Comparison of ENCODE assay signal across 26 cellular contexts in the genomic region with DNA sequence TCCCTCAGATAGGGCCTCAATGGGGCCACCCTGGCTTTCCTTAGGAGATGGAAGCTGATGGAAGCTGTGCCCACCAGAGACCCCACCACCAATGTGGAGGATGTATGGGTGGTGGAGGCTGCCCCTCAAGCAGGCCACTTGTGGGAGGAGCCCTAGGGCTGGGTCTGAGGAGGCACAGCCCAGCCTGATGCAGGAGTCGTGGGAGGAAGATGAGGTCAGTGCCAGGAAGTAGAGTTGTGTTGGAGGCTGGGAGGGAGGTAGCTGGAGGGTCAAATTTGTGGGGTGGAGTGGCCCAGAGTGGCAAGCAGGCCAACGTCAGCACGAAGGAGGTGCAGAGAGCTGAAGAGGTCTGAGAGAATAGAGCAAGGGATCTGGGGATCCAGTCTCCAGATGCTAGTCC.
DNase-seq lines count a peak whose midpoint lies in the region; ATAC-seq and TF ChIP-seq lines count a peak whose summit lies in the region.
"Had no signal": no experiment of that assay in that cellular context is flagged by ENCODE, and none has a peak within 500 bp of the region (broad histone marks: within the 10 kb centered on the region; RNA-seq: fewer than 3 reads in every experiment).

No MANE protein-coding gene starts in this region.

- TF ChIP-seq CTCF in heart right ventricle (IDR thresholded peaks at IDR 0.05): no peak
- no peak for TF ChIP-seq CTCF in left ventricle myocardium inferior (IDR thresholded peaks at IDR 0.05; ENCODE audit: borderline replicate concordance)
- no peak for TF ChIP-seq CTCF in brain microvascular endothelial cell (IDR thresholded peaks at IDR 0.05; ENCODE audit: low read depth, low read length, missing control alignments)
- TF ChIP-seq CTCF in natural killer cell (IDR thresholded peaks at IDR 0.05): no peak

- no peaks in the 10 kb centered on the region for H3K9me2 ChIP-seq in Karpas-422 (replicated peaks; ENCODE audit: insufficient read depth, low read length)

- H3K9me3 Mint-ChIP-seq in stimulated activated naive B cell treated with anti-CD40 and anti-IgM and Interleukin-4, amounts not matched to agents 10 μg/mL and 1 μg/mL and 100 μg/mL, for 72 hours: no peaks in the 10 kb centered on the region
- H3K9me3 Mint-ChIP-seq in natural killer cell: no peaks in the 10 kb centered on the region
- H3K9me3 Mint-ChIP-seq: activated CD4-positive, alpha-beta T cell treated with anti-CD3 and anti-CD28 coated beads, Interleukin-2, amount 10 ng/mL, durations not matched to agents 7 days and 5 days; CD4-positive, CD25-positive, alpha-beta regulatory T cell; T-cell had no signal

- H3K36me3 Mint-ChIP-seq in stimulated activated naive B cell treated with anti-CD40 and anti-IgM and Interleukin-4, amounts not matched to agents 10 μg/mL and 1 μg/mL and 100 μg/mL, for 72 hours: no peaks in the 10 kb centered on the region
- H3K36me3 Mint-ChIP-seq in natural killer cell: no peaks in the 10 kb centered on the region
- H3K36me3 Mint-ChIP-seq: CD4-positive, CD25-positive, alpha-beta regulatory T cell; T-cell had no signal

- H3K36me3 ChIP-seq in heart right ventricle (no peaks in the 10 kb centered on the region), left ventricle myocardium inferior (no peaks in the 10 kb centered on the region), brain microvascular endothelial cell (replicated peaks) (no peaks in the 10 kb centered on the region), Karpas-422 (ENCODE audit: insufficient read depth, low read length) (no peaks in the 10 kb centered on the region)
- no peaks in the 10 kb centered on the region for H3K36me3 ChIP-seq in effector memory CD4-positive, alpha-beta T cell (ENCODE audit: control insufficient read depth, insufficient read depth, low read length)
- H3K36me3 ChIP-seq: breast epithelium, colonic mucosa, stomach, tibial artery had no signal

- H3K4me1 Mint-ChIP-seq in stimulated activated naive B cell treated with anti-CD40 and anti-IgM and Interleukin-4, amounts not matched to agents 10 μg/mL and 1 μg/mL and 100 μg/mL, for 72 hours: peaks cover 26 to 30% of the 10 kb centered on the region in 2 donors
- peaks cover 0 to 7% of the 10 kb centered on the region in 2 donors for H3K4me1 Mint-ChIP-seq in natural killer cell

- H3K79me2 ChIP-seq in Karpas-422 (ENCODE audit: low read length): no peaks in the 10 kb centered on the region

- H3K4me2 ChIP-seq in Karpas-422 (ENCODE audit: low read depth, low read length, poor library complexity, severe bottlenecking): no peak overlapping the region

- peak in 5 of 8 donors; percentile 15 to 55 (median 34) for ATAC-seq in heart right ventricle
- ATAC-seq in stimulated activated naive B cell treated with anti-CD40 and anti-IgM and Interleukin-4, amounts not matched to agents 10 μg/mL and 1 μg/mL and 100 μg/mL, for 72 hours (replicated peaks): peak in 1 of 2 donors; percentile 30
- no peak for ATAC-seq in natural killer cell
- ATAC-seq: HCT116, sciatic nerve, T-cell had no signal

- no peaks in the 10 kb centered on the region for H4K20me1 ChIP-seq in Karpas-422 (ENCODE audit: insufficient read depth, low read depth, low read length)

- H3K4me3 ChIP-seq in heart right ventricle (no peak overlapping the region), left ventricle myocardium inferior (no peak overlapping the region), brain microvascular endothelial cell (ENCODE audit: low read depth, low read length) (no peak overlapping the region), Karpas-422 (ENCODE audit: low read length) (no peak overlapping the region)
- H3K4me3 ChIP-seq in effector memory CD4-positive, alpha-beta T cell (ENCODE audit: insufficient read depth, low read depth, low read length, poor library complexity, severe bottlenecking): no peak overlapping the region
- H3K4me3 ChIP-seq: breast epithelium, colonic mucosa, lung, stomach, tibial artery had no signal

- peaks cover 15 to 17% of the 10 kb centered on the region in 2 donors for H3K27me3 Mint-ChIP-seq in stimulated activated naive B cell treated with anti-CD40 and anti-IgM and Interleukin-4, amounts not matched to agents 10 μg/mL and 1 μg/mL and 100 μg/mL, for 72 hours
- H3K27me3 Mint-ChIP-seq in natural killer cell (ENCODE audit: low read depth in 2 of 2): peaks cover 0 to 9% of the 10 kb centered on the region in 2 donors
- H3K27me3 Mint-ChIP-seq: activated CD4-positive, alpha-beta T cell treated with anti-CD3 and anti-CD28 coated beads, Interleukin-2, amount 10 ng/mL, durations not matched to agents 7 days and 5 days had no signal

- peak overlapping the region; percentile 79 for H3K27ac Mint-ChIP-seq in stimulated activated naive B cell treated with anti-CD40 and anti-IgM and Interleukin-4, amounts not matched to agents 10 μg/mL and 1 μg/mL and 100 μg/mL, for 72 hours
- no peak overlapping the region for H3K27ac Mint-ChIP-seq in natural killer cell
- H3K27ac Mint-ChIP-seq: activated CD4-positive, alpha-beta T cell treated with anti-CD3 and anti-CD28 coated beads, Interleukin-2, amount 10 ng/mL, durations not matched to agents 7 days and 5 days; progenitor cell of endocrine pancreas; T-cell had no signal

- H3K4me3 Mint-ChIP-seq in stimulated activated naive B cell treated with anti-CD40 and anti-IgM and Interleukin-4, amounts not matched to agents 10 μg/mL and 1 μg/mL and 100 μg/mL, for 72 hours: no peak overlapping the region
- no peak overlapping the region for H3K4me3 Mint-ChIP-seq in natural killer cell
- H3K4me3 Mint-ChIP-seq: activated CD4-positive, alpha-beta T cell treated with anti-CD3 and anti-CD28 coated beads, Interleukin-2, amount 10 ng/mL, durations not matched to agents 7 days and 5 days; CD4-positive, CD25-positive, alpha-beta regulatory T cell; T-cell had no signal

- H3K27ac ChIP-seq in heart right ventricle (no peak overlapping the region), left ventricle myocardium inferior (replicated peaks) (no peak overlapping the region), brain microvascular endothelial cell (no peak overlapping the region), Karpas-422 (ENCODE audit: low read length) (no peak overlapping the region)
- no peak overlapping the region for H3K27ac ChIP-seq in effector memory CD4-positive, alpha-beta T cell (ENCODE audit: insufficient read depth, low read length, poor library complexity, severe bottlenecking)
- H3K27ac ChIP-seq: breast epithelium, colonic mucosa, stomach, tibial artery, VCaP had no signal

- whole genome bisulfite sequencing in heart right ventricle, 2 donors: 51 to 72% methylated on average over 3 of the region's 3 CpGs

- H2AFZ ChIP-seq in Karpas-422 (ENCODE audit: low read length): no peak overlapping the region

- H3K27me3 ChIP-seq in heart right ventricle (no peaks in the 10 kb centered on the region), left ventricle myocardium inferior (ENCODE audit: low read depth) (no peaks in the 10 kb centered on the region), brain microvascular endothelial cell (replicated peaks) (no peaks in the 10 kb centered on the region), Karpas-422 (ENCODE audit: low read length) (no peaks in the 10 kb centered on the region)
- H3K27me3 ChIP-seq in effector memory CD4-positive, alpha-beta T cell (replicated peaks; ENCODE audit: control insufficient read depth, insufficient read depth, low read length, poor library complexity, severe bottlenecking): no peaks in the 10 kb centered on the region
- H3K27me3 ChIP-seq: breast epithelium, colonic mucosa, stomach, tibial artery had no signal

- H3K9ac ChIP-seq in Karpas-422 (ENCODE audit: low read length): no peak overlapping the region

- in situ Hi-C loops in brain microvascular endothelial cell (cut with HindIII; ENCODE audit: low pct_ligation_motif_present, low sequenced_read_pairs): no loop called here

- intact Hi-C loops in heart right ventricle (cut with DNase I): no loop called here
- intact Hi-C loops in left ventricle myocardium inferior (cut with micrococcal nuclease): no loop called here
- intact Hi-C loops in natural killer cell (cut with micrococcal nuclease): no loop called here

- DNase-seq in heart right ventricle: no peak
- no peak for DNase-seq in left ventricle myocardium inferior
- DNase-seq in NCI-H226: peak; percentile 54
- DNase-seq in brain microvascular endothelial cell: peak; percentile 20
- DNase-seq in stimulated activated naive B cell treated with anti-CD40 and anti-IgM and Interleukin-4, amounts not matched to agents 10 μg/mL and 1 μg/mL and 100 μg/mL, for 72 hours: no peak
- DNase-seq in Karpas-422: no peak
- no peak for DNase-seq in effector memory CD4-positive, alpha-beta T cell
- DNase-seq in natural killer cell: no peak
- DNase-seq: activated CD4-positive, alpha-beta T cell treated with anti-CD3 and anti-CD28 coated beads, Interleukin-2, amount 10 ng/mL, durations not matched to agents 7 days and 5 days; activated CD8-positive, alpha-beta memory T cell treated with anti-CD3 and anti-CD28 coated beads, Interleukin-2, amount 50 U/mL, for 4 hours; activated effector memory CD4-positive, alpha-beta T cell treated with anti-CD3 and anti-CD28 coated beads, Interleukin-2, amount 50 U/mL, for 16 hours; CD4-positive, CD25-positive, alpha-beta regulatory T cell; colonic mucosa; MM.1S; NCI-H146; NCI-H2171; NCI-H524; stomach; T-cell; tibial artery had no signal

- H3K9me3 ChIP-seq in heart right ventricle (no peaks in the 10 kb centered on the region), left ventricle myocardium inferior (replicated peaks) (no peaks in the 10 kb centered on the region), Karpas-422 (ENCODE audit: low read length) (no peaks in the 10 kb centered on the region)
- H3K9me3 ChIP-seq in effector memory CD4-positive, alpha-beta T cell (ENCODE audit: control insufficient read depth, low read length): no peaks in the 10 kb centered on the region
- H3K9me3 ChIP-seq: breast epithelium, colonic mucosa, stomach, tibial artery had no signal

- H3K4me1 ChIP-seq in heart right ventricle (peaks cover 0 to 21% (median 4%) of the 10 kb centered on the region in 9 donors), left ventricle myocardium inferior (peaks cover under 1% of the 10 kb centered on the region), Karpas-422 (ENCODE audit: low read length) (no peaks in the 10 kb centered on the region)
- H3K4me1 ChIP-seq in effector memory CD4-positive, alpha-beta T cell (ENCODE audit: control insufficient read depth, insufficient read depth, low read length, poor library complexity, severe bottlenecking): no peaks in the 10 kb centered on the region
- H3K4me1 ChIP-seq: breast epithelium, colonic mucosa, stomach, tibial artery had no signal

Comparison
In these comparisons a context has a peak if more than half of its experiments do, and no peak if none do; other contexts are left out.
1. ATAC-seq: peak in heart right ventricle (5 of 8); none in natural killer cell (0 of 3).
2. DNase-seq: peak in NCI-H226 (single experiment) and brain microvascular endothelial cell (single experiment); none in heart right ventricle (0 of 2), left ventricle myocardium inferior (single experiment), stimulated activated naive B cell treated with anti-CD40 and anti-IgM and Interleukin-4, amounts not matched to agents 10 μg/mL and 1 μg/mL and 100 μg/mL, for 72 hours (single experiment), Karpas-422 (single experiment), effector memory CD4-positive, alpha-beta T cell (0 of 3) and natural killer cell (single experiment).